Comparison of ENCODE assay signal across 29 cellular contexts in genomic region chr9:6899274-6899673, GRCh38.
"Had no signal": no experiment of that assay in that cellular context is flagged by ENCODE, and none has a peak within 500 bp of the region (broad histone marks: within the 10 kb centered on the region; RNA-seq: fewer than 3 reads in every experiment).

No MANE protein-coding gene starts in this region.

- H3K27me3 ChIP-seq: brain microvascular endothelial cell, neutrophil, right lobe of liver, stomach, thyroid gland had no signal

- FAIRE-seq: astrocyte, kidney had no signal

- H3K4me3 Mint-ChIP-seq: activated B cell treated with CpG ODN at 0.5 μM for 24 hours; activated naive CD4-positive, alpha-beta T cell treated with anti-CD3 and anti-CD28 coated beads, Interleukin-2, amount 10 ng/mL, durations not matched to agents 7 days and 5 days; activated naive CD8-positive, alpha-beta T cell treated with anti-CD3 and anti-CD28 coated beads, Interleukin-2, amount 10 ng/mL, durations not matched to agents 7 days and 5 days; activated T-helper 1 cell treated with anti-CD3 and anti-CD28 coated beads, Interleukin-12 subunit alpha, Interleukin-12 subunit beta, Interleukin-2, Interleukin-4 antibody, amounts not matched to agents 30 ng/mL and 10 ng/mL and 1 ng/mL, durations not matched to agents 14 hours and 24 hours and 36 hours; effector memory CD8-positive, alpha-beta T cell; immature natural killer cell; nephron progenitor cell; T-cell; T-helper 2 cell treated with Interferon-gamma antibody and Interleukin-4, amounts not matched to agents 5 μg/mL and 100 μg/mL, for 36 hours had no signal

- H3K36me3 ChIP-seq: brain microvascular endothelial cell, right lobe of liver, thyroid gland had no signal

- H3K27ac Mint-ChIP-seq: activated B cell treated with CpG ODN at 0.5 μM for 24 hours; activated naive CD4-positive, alpha-beta T cell treated with anti-CD3 and anti-CD28 coated beads, Interleukin-2, amount 10 ng/mL, durations not matched to agents 7 days and 5 days; activated naive CD8-positive, alpha-beta T cell treated with anti-CD3 and anti-CD28 coated beads, Interleukin-2, amount 10 ng/mL, durations not matched to agents 7 days and 5 days; activated T-helper 1 cell treated with anti-CD3 and anti-CD28 coated beads, Interleukin-12 subunit alpha, Interleukin-12 subunit beta, Interleukin-2, Interleukin-4 antibody, amounts not matched to agents 30 ng/mL and 10 ng/mL and 1 ng/mL, durations not matched to agents 14 hours and 24 hours and 36 hours; nephron progenitor cell; progenitor cell of endocrine pancreas; T-helper 2 cell treated with Interferon-gamma antibody and Interleukin-4, amounts not matched to agents 5 μg/mL and 100 μg/mL, for 36 hours had no signal

- H3K9me3 Mint-ChIP-seq: activated B cell treated with CpG ODN at 0.5 μM for 24 hours; activated naive CD4-positive, alpha-beta T cell treated with anti-CD3 and anti-CD28 coated beads, Interleukin-2, amount 10 ng/mL, durations not matched to agents 7 days and 5 days; activated naive CD8-positive, alpha-beta T cell treated with anti-CD3 and anti-CD28 coated beads, Interleukin-2, amount 10 ng/mL, durations not matched to agents 7 days and 5 days; activated T-helper 1 cell treated with anti-CD3 and anti-CD28 coated beads, Interleukin-12 subunit alpha, Interleukin-12 subunit beta, Interleukin-2, Interleukin-4 antibody, amounts not matched to agents 30 ng/mL and 10 ng/mL and 1 ng/mL, durations not matched to agents 14 hours and 24 hours and 36 hours; effector memory CD8-positive, alpha-beta T cell; immature natural killer cell; nephron progenitor cell; T-cell; T-helper 2 cell treated with Interferon-gamma antibody and Interleukin-4, amounts not matched to agents 5 μg/mL and 100 μg/mL, for 36 hours had no signal

- H3K4me1 ChIP-seq: lower lobe of right lung, thyroid gland had no signal

- H3K27me3 Mint-ChIP-seq: activated B cell treated with CpG ODN at 0.5 μM for 24 hours; activated naive CD4-positive, alpha-beta T cell treated with anti-CD3 and anti-CD28 coated beads, Interleukin-2, amount 10 ng/mL, durations not matched to agents 7 days and 5 days; activated naive CD8-positive, alpha-beta T cell treated with anti-CD3 and anti-CD28 coated beads, Interleukin-2, amount 10 ng/mL, durations not matched to agents 7 days and 5 days; effector memory CD8-positive, alpha-beta T cell; progenitor cell of endocrine pancreas; T-cell had no signal

- DNase-seq: activated B cell treated with CpG ODN at 0.5 μM for 24 hours; activated CD8-positive, alpha-beta memory T cell treated with anti-CD3 and anti-CD28 coated beads, Interleukin-2, amount 50 U/mL, for 4 hours; activated gamma-delta T cell; activated naive CD4-positive, alpha-beta T cell treated with anti-CD3 and anti-CD28 coated beads, Interleukin-2, amount 10 ng/mL, durations not matched to agents 7 days and 5 days; activated naive CD8-positive, alpha-beta T cell treated with anti-CD3 and anti-CD28 coated beads, Interleukin-2, amount 10 ng/mL, durations not matched to agents 7 days and 5 days; activated T-cell treated with anti-CD3 and anti-CD28 coated beads, Interleukin-2, amount 50 U/mL, for 1 hour; brain microvascular endothelial cell; effector memory CD8-positive, alpha-beta T cell; foreskin fibroblast; head of caudate nucleus; hypothalamus; immature natural killer cell; kidney; lower lobe of right lung; mesendoderm; nephron progenitor cell; right lobe of liver; stimulated activated CD4-positive, alpha-beta T cell treated with anti-CD3 and anti-CD28 coated beads, Interleukin-12 subunit alpha, Interleukin-12 subunit beta, amount 100 ng/mL, for 4 hours; stimulated activated CD4-positive, alpha-beta T cell treated with anti-CD3 and anti-CD28 coated beads, Interleukin-4, amount 100 ng/mL, for 1 hour; stomach; T-cell; thyroid gland had no signal

- H3K9me3 ChIP-seq: lower lobe of right lung, neutrophil, right lobe of liver, stomach, thyroid gland had no signal

- H3K4me3 ChIP-seq: coronary artery, lower lobe of right lung, right lobe of liver, stomach, thyroid gland had no signal

- ATAC-seq: effector memory CD8-positive, alpha-beta T cell; esophagus mucosa; lower lobe of right lung; T-cell had no signal

- H3K27ac ChIP-seq: brain microvascular endothelial cell, coronary artery, lower lobe of right lung, neutrophil, right lobe of liver, stomach, thyroid gland had no signal
